ENCODE assay signal across 8 cellular contexts in the genomic region with DNA sequence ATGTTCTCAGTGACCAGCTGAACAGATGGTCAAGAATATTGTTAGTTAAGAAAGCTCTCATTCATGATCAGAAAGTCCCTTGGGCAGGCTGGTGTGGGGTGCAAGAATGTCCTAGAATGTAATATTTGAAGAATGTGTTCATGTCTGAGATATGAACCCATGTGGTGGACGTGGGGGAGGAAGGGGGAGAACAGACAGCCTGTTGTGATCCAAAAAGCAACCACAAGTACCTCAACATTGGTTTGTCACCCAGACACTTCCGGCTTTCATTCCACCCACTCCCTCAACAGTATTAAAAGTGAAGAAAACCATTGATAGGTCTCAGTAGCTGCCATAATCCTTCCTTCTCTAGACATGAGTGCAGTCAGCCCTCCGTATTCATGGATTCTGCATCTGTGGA.
DNase-seq lines count a peak whose midpoint lies in the region; ATAC-seq and TF ChIP-seq lines count a peak whose summit lies in the region.

No MANE protein-coding gene starts in this region.

- peak; percentile 33 to 71 (median 50) for DNase-seq in CD4-positive, alpha-beta T cell
- peak; percentile 95 for DNase-seq in LHCN-M2 (ENCODE audit: low read depth)
- DNase-seq in activated T-cell treated with anti-CD3 and anti-CD28 coated beads, Interleukin-2, amount 50 U/mL, for 4 hours = peak; percentile 53
- DNase-seq in immature natural killer cell = peak; percentile 81 to 84 (median 81)
- DNase-seq in stromal cell of bone marrow (ENCODE audit: low read depth) = peak; percentile 52
- no peak for DNase-seq in hypothalamus (lab: John Stamatoyannopoulos, UW)
- no peak for DNase-seq in NCI-H345 (lab: John Stamatoyannopoulos, UW)

- H3K27ac ChIP-seq in CD4-positive, alpha-beta T cell (ENCODE audit: low read depth, low read length) = no peak overlapping the region

- intact Hi-C loops in CD4-positive, alpha-beta T cell (cut with DNase I, micrococcal nuclease) = loop anchor here in 1 of 2 experiments (1.0 to 2.0 kb wide), 3 partner anchors 15 to 23 kb away; no protein-coding TSS in a partner anchor

- POLR2A ChIA-PET in CD4-positive, alpha-beta T cell (lab: Charles Lee) = interaction anchor here (0.9 to 3.6 kb wide), 5 partner anchors 19 to 88 kb away, joined by 3 to 58 read pairs (median 10); partner anchors contain the start of gene MAML3

- H3K27ac Mint-ChIP-seq in CD4-positive, alpha-beta T cell = peak overlapping the region; percentile 94
- H3K27ac Mint-ChIP-seq in immature natural killer cell = peak overlapping the region; percentile 5 to 82 (median 62)

- peaks cover 46% of the 10 kb centered on the region for H3K4me1 Mint-ChIP-seq in CD4-positive, alpha-beta T cell (ENCODE audit: low read depth)
- H3K4me1 Mint-ChIP-seq in activated T-cell treated with anti-CD3 and anti-CD28 coated beads, Interleukin-2, amount 50 U/mL, for 4 hours (ENCODE audit: low read depth) = peaks cover 43% of the 10 kb centered on the region
- peaks cover 34 to 41% of the 10 kb centered on the region in 2 donors for H3K4me1 Mint-ChIP-seq in immature natural killer cell

- no peaks in the 10 kb centered on the region for H3K27me3 ChIP-seq in CD4-positive, alpha-beta T cell (ENCODE audit: control insufficient read depth, insufficient read depth, low read length)

- CTCF ChIA-PET in CD4-positive, alpha-beta T cell (lab: Charles Lee) = interaction anchor here (1.0 to 1.9 kb wide), 5 partner anchors 10 to 82 kb away, joined by 3 to 6 read pairs (median 4); partner anchors contain the start of gene MAML3

- H3K36me3 Mint-ChIP-seq in CD4-positive, alpha-beta T cell (ENCODE audit: low read depth) = no peaks in the 10 kb centered on the region
- no peaks in the 10 kb centered on the region for H3K36me3 Mint-ChIP-seq in activated T-cell treated with anti-CD3 and anti-CD28 coated beads, Interleukin-2, amount 50 U/mL, for 4 hours (ENCODE audit: insufficient read depth)
- no peaks in the 10 kb centered on the region for H3K36me3 Mint-ChIP-seq in immature natural killer cell

- no peaks in the 10 kb centered on the region for H3K9me3 ChIP-seq in CD4-positive, alpha-beta T cell (ENCODE audit: control insufficient read depth, low read length)

- no peak for TF ChIP-seq CTCF in CD4-positive, alpha-beta T cell (IDR thresholded peaks at IDR 0.05)

- no peaks in the 10 kb centered on the region for H3K9me3 Mint-ChIP-seq in CD4-positive, alpha-beta T cell
- H3K9me3 Mint-ChIP-seq in activated T-cell treated with anti-CD3 and anti-CD28 coated beads, Interleukin-2, amount 50 U/mL, for 4 hours = no peaks in the 10 kb centered on the region
- H3K9me3 Mint-ChIP-seq in immature natural killer cell = peaks cover 0 to 1% (median 0%) of the 10 kb centered on the region in 6 donors

- peak; percentile 93 for ATAC-seq in CD4-positive, alpha-beta T cell (ENCODE audit: poor library complexity)
- peak; percentile 72 for ATAC-seq in GM21447 (IDR thresholded peaks at IDR 0.05; ENCODE audit: unreplicated experiment)
- peak; percentile 92 to 97 for ATAC-seq in activated T-cell treated with anti-CD3 and anti-CD28 coated beads, Interleukin-2, amount 50 U/mL, for 4 hours

- H3K4me3 Mint-ChIP-seq in CD4-positive, alpha-beta T cell = peak overlapping the region; percentile 85
- peak overlapping the region; percentile 47 for H3K4me3 Mint-ChIP-seq in activated T-cell treated with anti-CD3 and anti-CD28 coated beads, Interleukin-2, amount 50 U/mL, for 4 hours
- H3K4me3 Mint-ChIP-seq in immature natural killer cell = peak overlapping the region; percentile 57 to 75 (median 66)

- no peaks in the 10 kb centered on the region for H3K27me3 Mint-ChIP-seq in CD4-positive, alpha-beta T cell
- peaks cover 12% of the 10 kb centered on the region for H3K27me3 Mint-ChIP-seq in activated T-cell treated with anti-CD3 and anti-CD28 coated beads, Interleukin-2, amount 50 U/mL, for 4 hours (ENCODE audit: low read depth)
- H3K27me3 Mint-ChIP-seq in immature natural killer cell (ENCODE audit: low read depth in 3 of 3) = peaks cover 25 to 45% (median 36%) of the 10 kb centered on the region in 3 donors

Comparison
In these comparisons a context has a peak if more than half of its experiments do, and no peak if none do; other contexts are left out.
1. DNase-seq: peak in CD4-positive, alpha-beta T cell (10 of 10), LHCN-M2 (single experiment), activated T-cell treated with anti-CD3 and anti-CD28 coated beads, Interleukin-2, amount 50 U/mL, for 4 hours (single experiment), immature natural killer cell (3 of 3) and stromal cell of bone marrow (single experiment); none in hypothalamus (0 of 51) and NCI-H345 (single experiment).
2. Peak in every context shown above with its lines, with median percentiles within 50 percentile points of each other: ATAC-seq and H3K4me3 Mint-ChIP-seq.